1 cellular context compared by ENCODE assay signal in genomic region chr3:187102073-187102634, GRCh38.
TF ChIP-seq lines count a peak whose summit lies in the region.

No MANE protein-coding gene starts in this region.

TF ChIP-seq in SK-N-SH treated with all-trans-retinoic acid at 6 μM for 48 hours, 23 proteins besides CTCF, POLR2A, EP300 and RAD21 (continued from another document):
- no peak for TF ChIP-seq ARNTL (CRISPR knock-in tag; IDR thresholded peaks at IDR 0.05; ENCODE audit: borderline replicate concordance, low read depth)
- no peak for TF ChIP-seq TCF4 (CRISPR knock-in tag; IDR thresholded peaks at IDR 0.05; ENCODE audit: borderline replicate concordance)
- TF ChIP-seq ZFP30 (CRISPR knock-in tag; IDR thresholded peaks at IDR 0.05) = no peak
TF ChIP-seq in SK-N-SH treated with all-trans-retinoic acid at 6 μM for 48 hours: peak in this region for 0.
